ENCODE assay signal across 28 cellular contexts in genomic region chrX:134183665-134184064, GRCh38. TPM values are rescaled to one million over a fixed set of nuclear protein-coding genes. Genes with fewer than 3 reads are reported as not detected.
"Had no signal": no experiment of that assay in that cellular context is flagged by ENCODE, and none has a peak within 500 bp of the region (broad histone marks: within the 10 kb centered on the region; RNA-seq: fewer than 3 reads in every experiment).

No MANE protein-coding gene starts in this region.

- FAIRE-seq: endothelial cell of umbilical vein, urothelium cell line had no signal

- H2AFZ ChIP-seq: hepatocyte, parathyroid adenoma had no signal

- H3K9me3 Mint-ChIP-seq: memory B cell; natural killer cell; stimulated activated naive B cell treated with anti-CD40 and anti-IgM and Interleukin-4, amounts not matched to agents 10 μg/mL and 1 μg/mL and 100 μg/mL, for 72 hours; stimulated activated naive CD8-positive, alpha-beta T cell treated with anti-CD3 and anti-CD28 coated beads, Interleukin-15, Interleukin-2, amounts not matched to agents 100 ng/mL and 50 ng/mL, for 24 hours had no signal

- H3K79me2 ChIP-seq: hepatocyte, parathyroid adenoma had no signal

- H3K36me3 ChIP-seq: esophagus muscularis mucosa, gastroesophageal sphincter, heart left ventricle, sigmoid colon, spleen, thoracic aorta, tibial nerve, upper lobe of left lung had no signal

- H3K27me3 Mint-ChIP-seq: progenitor cell of endocrine pancreas had no signal

- H3K27ac ChIP-seq: coronary artery, esophagus muscularis mucosa, foreskin keratinocyte, gastroesophageal sphincter, heart left ventricle, hepatocyte, parathyroid adenoma, sigmoid colon, spleen, thoracic aorta, tibial nerve, upper lobe of left lung had no signal

- H3K4me1 Mint-ChIP-seq: stimulated activated naive B cell treated with anti-CD40 and anti-IgM and Interleukin-4, amounts not matched to agents 10 μg/mL and 1 μg/mL and 100 μg/mL, for 72 hours had no signal

- H3K4me2 ChIP-seq: hepatocyte had no signal

- H3K27ac Mint-ChIP-seq: memory B cell; progenitor cell of endocrine pancreas; stimulated activated naive B cell treated with anti-CD40 and anti-IgM and Interleukin-4, amounts not matched to agents 10 μg/mL and 1 μg/mL and 100 μg/mL, for 72 hours; stimulated activated naive CD8-positive, alpha-beta T cell treated with anti-CD3 and anti-CD28 coated beads, Interleukin-15, Interleukin-2, amounts not matched to agents 100 ng/mL and 50 ng/mL, for 24 hours had no signal

- H3K4me3 Mint-ChIP-seq: memory B cell; natural killer cell; stimulated activated naive B cell treated with anti-CD40 and anti-IgM and Interleukin-4, amounts not matched to agents 10 μg/mL and 1 μg/mL and 100 μg/mL, for 72 hours; stimulated activated naive CD8-positive, alpha-beta T cell treated with anti-CD3 and anti-CD28 coated beads, Interleukin-15, Interleukin-2, amounts not matched to agents 100 ng/mL and 50 ng/mL, for 24 hours had no signal

- H3K27me3 ChIP-seq: gastroesophageal sphincter, hepatocyte, sigmoid colon, tibial nerve, upper lobe of left lung had no signal

- H3K4me1 ChIP-seq: esophagus muscularis mucosa, foreskin keratinocyte, gastroesophageal sphincter, heart left ventricle, parathyroid adenoma, sigmoid colon, tibial nerve, upper lobe of left lung had no signal

- H3K4me3 ChIP-seq: coronary artery, esophagus muscularis mucosa, gastroesophageal sphincter, heart left ventricle, hepatocyte, lung, sigmoid colon, spleen, thoracic aorta, tibial nerve, upper lobe of left lung had no signal

- ATAC-seq: foreskin keratinocyte; gastroesophageal sphincter; heart left ventricle; left lobe of liver; natural killer cell; stimulated activated naive B cell treated with anti-CD40 and anti-IgM and Interleukin-4, amounts not matched to agents 10 μg/mL and 1 μg/mL and 100 μg/mL, for 72 hours had no signal

- H3K9ac ChIP-seq: parathyroid adenoma had no signal

- H3K9me3 ChIP-seq: esophagus muscularis mucosa, gastroesophageal sphincter, heart left ventricle, sigmoid colon, spleen, thoracic aorta, tibial nerve, upper lobe of left lung had no signal

- DNase-seq: dermis blood vessel endothelial cell; effector memory CD4-positive, alpha-beta T cell; foreskin keratinocyte; heart left ventricle; kidney; natural killer cell; sigmoid colon; spleen; stimulated activated CD4-positive, alpha-beta T cell treated with anti-CD3 and anti-CD28 coated beads, Interleukin-15, amount 100 ng/mL, for 24 hours; stimulated activated CD4-positive, alpha-beta T cell treated with anti-CD3 and anti-CD28 coated beads, Interleukin-2, amount 100 ng/mL, for 48 hours; stimulated activated naive B cell treated with anti-CD40 and anti-IgM and Interleukin-4, amounts not matched to agents 10 μg/mL and 1 μg/mL and 100 μg/mL, for 72 hours; upper lobe of left lung had no signal

- H3K36me3 Mint-ChIP-seq: memory B cell; natural killer cell; stimulated activated naive B cell treated with anti-CD40 and anti-IgM and Interleukin-4, amounts not matched to agents 10 μg/mL and 1 μg/mL and 100 μg/mL, for 72 hours had no signal

RNA-seq across cellular contexts. Expression of gene CCDC160, which starts 53.3 kb away (rescaled TPM):
- total RNA-seq: dermis blood vessel endothelial cell, endothelial cell of umbilical vein, epithelial cell of proximal tubule, esophagus muscularis mucosa, foreskin keratinocyte, heart left ventricle, left lobe of liver, mononuclear cell, natural killer cell had no signal
- polyA plus RNA-seq: endothelial cell of umbilical vein, foreskin keratinocyte had no signal
